In genomic region chr7:23955600-23956149, GRCh38 we compare ENCODE assay signal across 19 cellular contexts.
DNase-seq lines count a peak whose midpoint lies in the region; ATAC-seq, FAIRE-seq and TF ChIP-seq lines count a peak whose summit lies in the region.
"Had no signal": no experiment of that assay in that cellular context is flagged by ENCODE, and none has a peak within 500 bp of the region (broad histone marks: within the 10 kb centered on the region; RNA-seq: fewer than 3 reads in every experiment).

No MANE protein-coding gene starts in this region.

- no peaks in the 10 kb centered on the region for H3F3A ChIP-seq in SK-N-SH (replicated peaks; ENCODE audit: insufficient read depth)

- H3K36me3 ChIP-seq in SK-N-SH (replicated peaks in 1 of 2; ENCODE audit: control insufficient read depth in 1 of 2, insufficient read depth in 2 of 2, low read length in 1 of 2) (no peaks in the 10 kb centered on the region), SJSA1 (no peaks in the 10 kb centered on the region), keratinocyte (ENCODE audit: control insufficient read depth in 2 of 2, extremely low read depth in 1 of 2, insufficient read depth in 2 of 2, low read length in 2 of 2) (no peaks in the 10 kb centered on the region), neuronal stem cell (replicated peaks in 1 of 2; ENCODE audit: control insufficient read depth in 2 of 2, insufficient read depth in 2 of 2, low read length in 2 of 2) (no peaks in the 10 kb centered on the region)
- H3K36me3 ChIP-seq: BLaER1 treated with 17β-estradiol and CSF1 and Interleukin-3, amounts not matched to agents 10 nM and 100 nM had no signal

- H3K9me3 ChIP-seq in SK-N-SH (no peaks in the 10 kb centered on the region), SJSA1 (replicated peaks) (no peaks in the 10 kb centered on the region), keratinocyte (ENCODE audit: control insufficient read depth, low read depth, low read length) (no peaks in the 10 kb centered on the region), neuronal stem cell (replicated peaks in 1 of 2; ENCODE audit: control insufficient read depth in 2 of 2, insufficient read depth in 1 of 2, low read depth in 1 of 2, low read length in 2 of 2) (no peaks in the 10 kb centered on the region)

- H2BK120ac ChIP-seq in neuronal stem cell (ENCODE audit: low read depth, low read length) = no peak overlapping the region

- ATAC-seq in SK-N-SH treated with all-trans-retinoic acid at 6 μM for 48 hours = no peak
- ATAC-seq in HG03521 (IDR thresholded peaks at IDR 0.05; ENCODE audit: unreplicated experiment) = no peak
- no peak for ATAC-seq in HG03095 (IDR thresholded peaks at IDR 0.05; ENCODE audit: unreplicated experiment)

- no peak overlapping the region for H3K18ac ChIP-seq in neuronal stem cell (ENCODE audit: low read length)

- DNase-seq in SK-N-SH (no peak), SJSA1 (ENCODE audit: low read depth in 1 of 2, low spot score in 2 of 2) (no peak), keratinocyte (ENCODE audit: low read depth, low spot score) (no peak), neuronal stem cell (ENCODE audit: low spot score) (no peak), medulla oblongata (ENCODE audit: extremely low spot score) (no peak)
- DNase-seq: 8988T; COR-L47; DMS53; H9; Kasumi-1; NCI-H1436 treated with DMSO at 0.1 percent for 48 hours; NCI-H2081; NCI-H526; NK-92 treated with Interleukin-12 subunit alpha and Interleukin-12 subunit beta, amount 100 ng/mL, for 24 hours had no signal

- no peak overlapping the region for H2BK5ac ChIP-seq in neuronal stem cell (ENCODE audit: low read length)

- H2AK5ac ChIP-seq in neuronal stem cell (ENCODE audit: low read depth, low read length) = no peak overlapping the region

- TF ChIP-seq CTCF in SK-N-SH (IDR thresholded peaks at IDR 0.05) (no peak), keratinocyte (optimal IDR thresholded peaks at IDR 0.05 in 1 of 3, IDR thresholded peaks at IDR 0.05 in 1 of 3, conservative IDR thresholded peaks at IDR 0.05 in 1 of 3; ENCODE audit: extremely low read depth in 1 of 3, insufficient read depth in 2 of 3, low read length in 3 of 3) (no peak)

- H3K27me3 ChIP-seq in SK-N-SH (ENCODE audit: insufficient read depth) (no peaks in the 10 kb centered on the region), SJSA1 (replicated peaks) (no peaks in the 10 kb centered on the region), keratinocyte (ENCODE audit: control insufficient read depth, extremely low read depth, insufficient read depth, low read length) (no peaks in the 10 kb centered on the region), neuronal stem cell (ENCODE audit: control insufficient read depth in 3 of 3, insufficient read depth in 3 of 3, low read depth in 1 of 3, low read length in 3 of 3) (no peaks in the 10 kb centered on the region)
- H3K27me3 ChIP-seq: BLaER1 treated with 17β-estradiol and CSF1 and Interleukin-3, amounts not matched to agents 10 nM and 100 nM had no signal

- H3K79me2 ChIP-seq in SK-N-SH (ENCODE audit: insufficient read depth) = no peaks in the 10 kb centered on the region
- H3K79me2 ChIP-seq in keratinocyte (ENCODE audit: control insufficient read depth, insufficient read depth, low read length) = no peaks in the 10 kb centered on the region

- H4K20me1 ChIP-seq in SK-N-SH (ENCODE audit: insufficient read depth) (no peaks in the 10 kb centered on the region), keratinocyte (ENCODE audit: control insufficient read depth, extremely low read depth, insufficient read depth, low read length) (no peaks in the 10 kb centered on the region)
- H4K20me1 ChIP-seq: BLaER1 treated with 17β-estradiol and CSF1 and Interleukin-3, amounts not matched to agents 10 nM and 100 nM had no signal

- no peaks in the 10 kb centered on the region for H3K79me1 ChIP-seq in neuronal stem cell (ENCODE audit: low read depth, low read length)

- POLR2A ChIA-PET in SK-N-SH (lab: Yijun Ruan, JAX) = no interaction called here

- H3K4me2 ChIP-seq in SK-N-SH = no peak overlapping the region
- no peak overlapping the region for H3K4me2 ChIP-seq in keratinocyte (ENCODE audit: control insufficient read depth, extremely low read depth, insufficient read depth, low read depth, low read length)
- no peak overlapping the region for H3K4me2 ChIP-seq in neuronal stem cell (ENCODE audit: insufficient read depth, low read length, poor library complexity, severe bottlenecking)

- H2BK15ac ChIP-seq in neuronal stem cell (ENCODE audit: low read length) = no peak overlapping the region

- H2BK12ac ChIP-seq in neuronal stem cell (ENCODE audit: low read length) = no peak overlapping the region

- H4K91ac ChIP-seq in neuronal stem cell (ENCODE audit: low read depth, low read length, poor library complexity) = no peak overlapping the region

- H3K4ac ChIP-seq in neuronal stem cell (ENCODE audit: low read length) = no peak overlapping the region

- 62% methylated on average over 4 of the region's 4 CpGs for WGBS in SK-N-SH (ENCODE audit: low lambda C conversion rate)
- no CpG with 5 or more reads among the region's 4 CpGs for WGBS in neuronal stem cell (ENCODE audit: extremely low coverage in 2 of 2, insufficient read length in 2 of 2, insufficient replicate concordance in 1 of 2), 2 donors

- H3K4me3 ChIP-seq in SK-N-SH (ENCODE audit: low read depth in 2 of 2, low read length in 1 of 2) (no peak overlapping the region), SJSA1 (no peak overlapping the region), keratinocyte (ENCODE audit: control insufficient read depth in 2 of 3, extremely low read depth in 1 of 3, insufficient read depth in 2 of 3, low read depth in 1 of 3, low read length in 3 of 3) (no peak overlapping the region), neuronal stem cell (ENCODE audit: low read length in 2 of 2) (no peak overlapping the region)
- H3K4me3 ChIP-seq: BLaER1 treated with 17β-estradiol and CSF1 and Interleukin-3, amounts not matched to agents 10 nM and 100 nM had no signal

- H2AFZ ChIP-seq in SK-N-SH (ENCODE audit: low read depth) (no peak overlapping the region), keratinocyte (ENCODE audit: control insufficient read depth, low read length) (no peak overlapping the region), neuronal stem cell (ENCODE audit: low read length) (no peak overlapping the region)

- no peak for TF ChIP-seq EP300 in SK-N-SH (IDR thresholded peaks at IDR 0.05; ENCODE audit: borderline replicate concordance in 1 of 2, low read depth in 1 of 2, low read length in 1 of 2)

- no peaks in the 10 kb centered on the region for H3K9me2 ChIP-seq in SK-N-SH

- H3K14ac ChIP-seq in neuronal stem cell (ENCODE audit: low read length) = peak overlapping the region; percentile 14

- H4K8ac ChIP-seq in neuronal stem cell (ENCODE audit: low read depth, low read length) = no peak overlapping the region

- FAIRE-seq in keratinocyte (lab: Jason Lieb, UNC) = peak; percentile 58

- no peak overlapping the region for H3K23ac ChIP-seq in neuronal stem cell (ENCODE audit: low read depth, low read length, poor library complexity)

- dilution Hi-C loops in keratinocyte (cut with MboI; ENCODE audit: extremely low pct_ligation_motif_present, low sequenced_read_pairs) = no loop called here

- TF ChIP-seq RAD21 in SK-N-SH (IDR thresholded peaks at IDR 0.05; ENCODE audit: low read length) = no peak

- CTCF ChIA-PET in SK-N-SH (lab: Yijun Ruan, JAX) = interaction anchor here (1.2 kb wide), 1 partner anchor 11 kb away, joined by 4 read pairs; no protein-coding TSS in a partner anchor

- no peak overlapping the region for H3K9ac ChIP-seq in SK-N-SH
- H3K9ac ChIP-seq in keratinocyte (ENCODE audit: control insufficient read depth, extremely low read depth, insufficient read depth, low read length) = no peak overlapping the region
- no peak overlapping the region for H3K9ac ChIP-seq in neuronal stem cell (ENCODE audit: low read depth, low read length, poor library complexity)
- H3K9ac ChIP-seq: BLaER1 treated with 17β-estradiol and CSF1 and Interleukin-3, amounts not matched to agents 10 nM and 100 nM had no signal

- H3K27ac ChIP-seq in SK-N-SH (ENCODE audit: low read depth in 2 of 2, low read length in 1 of 2) = no peak overlapping the region
- peak overlapping the region; percentile 36 for H3K27ac ChIP-seq in SJSA1
- no peak overlapping the region for H3K27ac ChIP-seq in keratinocyte (ENCODE audit: control insufficient read depth, insufficient read depth, low read length)
- H3K27ac ChIP-seq in neuronal stem cell (replicated peaks; ENCODE audit: low read length) = no peak overlapping the region
- H3K27ac ChIP-seq: BLaER1 treated with 17β-estradiol and CSF1 and Interleukin-3, amounts not matched to agents 10 nM and 100 nM; RWPE1 had no signal

- no peaks in the 10 kb centered on the region for H3K9me1 ChIP-seq in keratinocyte (ENCODE audit: control insufficient read depth, extremely low read depth, insufficient read depth, low read length)

- H3K4me1 ChIP-seq in SK-N-SH (ENCODE audit: control insufficient read depth in 1 of 2, insufficient read depth in 2 of 2, low read depth in 1 of 2, low read length in 1 of 2) (peaks cover 0 to 4% of the 10 kb centered on the region in 2 experiments; a peak in 1 of 4 replicates), SJSA1 (replicated peaks) (peaks cover 33% of the 10 kb centered on the region), keratinocyte (ENCODE audit: control insufficient read depth, extremely low read depth, insufficient read depth, low read length) (peaks cover 6% of the 10 kb centered on the region), neuronal stem cell (ENCODE audit: control insufficient read depth in 2 of 2, insufficient read depth in 1 of 2, low read depth in 1 of 2, low read length in 2 of 2) (peaks cover 8 to 12% of the 10 kb centered on the region in 2 donors)

TF ChIP-seq in SK-N-SH, 30 proteins besides CTCF, POLR2A, EP300 and RAD21:
- 0 out of 2 replicates have a peak, but pooled peaks have one; percentile 1 for TF ChIP-seq TCF12 (IDR thresholded peaks at IDR 0.05)
- TF ChIP-seq EZH2phosphoT487 (IDR thresholded peaks at IDR 0.05; ENCODE audit: borderline replicate concordance, low read depth) = no peak
- no peak for TF ChIP-seq TEAD4 (IDR thresholded peaks at IDR 0.05; ENCODE audit: borderline replicate concordance, insufficient read depth)

TF ChIP-seq in SK-N-SH treated with all-trans-retinoic acid at 6 μM for 48 hours, 23 proteins besides CTCF, POLR2A, EP300 and RAD21 (continues in another document):
- TF ChIP-seq ZFP30 (CRISPR knock-in tag; IDR thresholded peaks at IDR 0.05) (no peak), CSDC2 (CRISPR knock-in tag; IDR thresholded peaks at IDR 0.05) (no peak), GLIS3 (CRISPR knock-in tag; IDR thresholded peaks at IDR 0.05) (no peak), RARB (CRISPR knock-in tag; IDR thresholded peaks at IDR 0.05) (no peak), ESRRG (CRISPR knock-in tag; IDR thresholded peaks at IDR 0.05) (no peak)
